ENCODE assay signal across 1 cellular context in the genomic region with DNA sequence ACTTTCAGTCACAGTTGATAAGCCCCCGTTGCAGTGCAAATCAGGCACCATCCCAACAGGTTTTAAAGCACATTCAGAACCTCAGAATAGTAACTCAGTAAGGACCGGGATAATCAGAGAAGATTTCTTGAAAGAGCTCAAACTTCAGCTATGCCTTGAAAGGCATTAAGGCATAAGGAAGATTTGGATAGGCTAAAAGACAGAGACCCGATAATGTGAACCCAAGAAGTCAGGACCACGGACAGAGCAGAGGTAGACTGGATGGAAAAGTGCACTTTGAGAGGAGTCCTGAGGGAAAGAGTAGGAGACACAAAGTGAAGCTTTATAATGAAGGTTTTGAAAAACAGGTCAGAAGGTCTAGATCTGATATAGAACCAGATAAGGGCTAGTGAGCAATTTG.
TF ChIP-seq lines count a peak whose summit lies in the region.

No MANE protein-coding gene starts in this region.

TF ChIP-seq in H1, 55 proteins besides CTCF, POLR2A, EP300 and RAD21:
- TF ChIP-seq SIX5 (IDR thresholded peaks at IDR 0.05; ENCODE audit: low read depth, low read length) (no peak), POU5F1 (IDR thresholded peaks at IDR 0.05; ENCODE audit: low read depth, low read length) (no peak), SP1 (IDR thresholded peaks at IDR 0.05; ENCODE audit: low read depth, low read length) (no peak), TAF1 (IDR thresholded peaks at IDR 0.05; ENCODE audit: low read depth, low read length) (no peak), GTF2F1 (IDR thresholded peaks at IDR 0.05; ENCODE audit: borderline replicate concordance, low read depth, low read length) (no peak), CREB1 (IDR thresholded peaks at IDR 0.05) (no peak)
TF ChIP-seq in H1: peak in this region for 0.
